In the genomic region with DNA sequence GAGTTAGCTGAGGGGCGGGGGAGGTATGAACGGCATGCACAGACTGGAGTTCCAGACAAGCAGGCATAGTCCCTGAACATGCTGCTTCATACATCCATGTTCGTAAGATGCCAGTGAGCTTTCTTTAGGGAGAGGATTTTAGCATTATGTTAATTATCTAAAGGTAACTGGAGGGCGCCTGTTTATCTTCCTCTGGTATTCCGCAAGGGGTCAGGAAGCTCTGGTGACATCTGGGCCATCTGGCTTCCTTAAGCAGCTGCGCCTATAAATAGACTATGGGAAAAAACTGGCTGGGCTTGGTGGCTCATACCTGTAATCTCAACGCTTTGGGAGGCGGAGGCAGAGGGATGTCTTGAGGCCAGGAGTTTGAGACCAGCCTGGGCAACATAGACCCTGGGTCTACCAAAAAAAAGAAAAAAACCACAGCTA, we compare ENCODE assay signal across 8 cellular contexts. TPM values are rescaled to one million over a fixed set of nuclear protein-coding genes. Genes with fewer than 3 reads are reported as not detected.
DNase-seq lines count a peak whose midpoint lies in the region; ATAC-seq and TF ChIP-seq lines count a peak whose summit lies in the region.

No MANE protein-coding gene starts in this region.

- peak overlapping the region; percentile 62 for H3K27ac ChIP-seq in neural progenitor cell
- no peak overlapping the region for H3K27ac ChIP-seq in esophagus squamous epithelium

- H3K27me3 Mint-ChIP-seq in T-helper 2 cell treated with Interferon-gamma antibody and Interleukin-4, amounts not matched to agents 5 μg/mL and 100 μg/mL, for 36 hours (ENCODE audit: low read depth), result no peaks in the 10 kb centered on the region
- H3K27me3 Mint-ChIP-seq in effector memory CD8-positive, alpha-beta T cell, result no peaks in the 10 kb centered on the region
- no peaks in the 10 kb centered on the region for H3K27me3 Mint-ChIP-seq in neural progenitor cell (ENCODE audit: insufficient read depth, low read depth)

- H3K4me1 ChIP-seq in neural progenitor cell, result peaks cover 24% of the 10 kb centered on the region
- peaks cover 0 to 27% (median 8%) of the 10 kb centered on the region in 3 donors for H3K4me1 ChIP-seq in esophagus squamous epithelium

- 66 to 79% methylated on average over 8 of the region's 8 CpGs for whole genome bisulfite sequencing in esophagus squamous epithelium, 2 donors

- no peaks in the 10 kb centered on the region for H3K9me3 ChIP-seq in neural progenitor cell (ENCODE audit: low read depth)
- no peaks in the 10 kb centered on the region for H3K9me3 ChIP-seq in esophagus squamous epithelium

- no peak for ATAC-seq in effector memory CD8-positive, alpha-beta T cell (replicated peaks)
- ATAC-seq in omental fat pad (ENCODE audit: low FRiP score), result no peak

- H3K27me3 ChIP-seq in neural progenitor cell (no peaks in the 10 kb centered on the region), esophagus squamous epithelium (no peaks in the 10 kb centered on the region)

- H3K9ac ChIP-seq in neural progenitor cell, result no peak overlapping the region

- no peak for TF ChIP-seq POLR2A in esophagus squamous epithelium (IDR thresholded peaks at IDR 0.05)

- H4K20me1 ChIP-seq in neural progenitor cell (ENCODE audit: low read depth), result no peaks in the 10 kb centered on the region

- H2AFZ ChIP-seq in neural progenitor cell (replicated peaks), result no peak overlapping the region

- peaks cover 34% of the 10 kb centered on the region for H3K4me1 Mint-ChIP-seq in T-helper 2 cell treated with Interferon-gamma antibody and Interleukin-4, amounts not matched to agents 5 μg/mL and 100 μg/mL, for 36 hours (ENCODE audit: low read depth)
- peaks cover 15 to 16% of the 10 kb centered on the region in 2 donors for H3K4me1 Mint-ChIP-seq in effector memory CD8-positive, alpha-beta T cell (ENCODE audit: low read depth in 2 of 2)
- peaks cover 19% of the 10 kb centered on the region for H3K4me1 Mint-ChIP-seq in neural progenitor cell

- intact Hi-C loops in esophagus squamous epithelium (cut with DNase I), result no loop called here

- no peak for TF ChIP-seq CTCF in neural progenitor cell (IDR thresholded peaks at IDR 0.05)
- no peak for TF ChIP-seq CTCF in omental fat pad (IDR thresholded peaks at IDR 0.05)
- no peak for TF ChIP-seq CTCF in esophagus squamous epithelium (IDR thresholded peaks at IDR 0.05)

- peak overlapping the region; percentile 58 for H3K4me3 Mint-ChIP-seq in T-helper 2 cell treated with Interferon-gamma antibody and Interleukin-4, amounts not matched to agents 5 μg/mL and 100 μg/mL, for 36 hours
- H3K4me3 Mint-ChIP-seq in effector memory CD8-positive, alpha-beta T cell, result peak overlapping the region; percentile 85 to 98
- H3K4me3 Mint-ChIP-seq in neural progenitor cell, result peak overlapping the region; percentile 80

- no peaks in the 10 kb centered on the region for H3K9me3 Mint-ChIP-seq in T-helper 2 cell treated with Interferon-gamma antibody and Interleukin-4, amounts not matched to agents 5 μg/mL and 100 μg/mL, for 36 hours
- no peaks in the 10 kb centered on the region for H3K9me3 Mint-ChIP-seq in effector memory CD8-positive, alpha-beta T cell
- no peaks in the 10 kb centered on the region for H3K9me3 Mint-ChIP-seq in neural progenitor cell

- H3K4me2 ChIP-seq in neural progenitor cell, result peak overlapping the region; percentile 83

- no peak overlapping the region for H3K27ac Mint-ChIP-seq in T-helper 2 cell treated with Interferon-gamma antibody and Interleukin-4, amounts not matched to agents 5 μg/mL and 100 μg/mL, for 36 hours
- H3K27ac Mint-ChIP-seq in effector memory CD8-positive, alpha-beta T cell, result peak overlapping the region; percentile 8 to 91
- no peak overlapping the region for H3K27ac Mint-ChIP-seq in neural progenitor cell

- peaks cover 33% of the 10 kb centered on the region for H3K79me2 ChIP-seq in neural progenitor cell (ENCODE audit: low read depth)

- DNase-seq in T-helper 2 cell treated with Interferon-gamma antibody and Interleukin-4, amounts not matched to agents 5 μg/mL and 100 μg/mL, for 36 hours (ENCODE audit: low spot score), result no peak
- DNase-seq in T-helper 2 cell (no peak), NCI-H2227 (lab: John Stamatoyannopoulos, UW; ENCODE audit: unreplicated experiment) (peak; percentile 62), neural progenitor cell (ENCODE audit: low spot score) (peak; percentile 73), GM19238 (ENCODE audit: insufficient read length, low spot score) (no peak), omental fat pad (ENCODE audit: low spot score) (no peak), esophagus squamous epithelium (lab: John Stamatoyannopoulos, UW) (no peak)
- DNase-seq in effector memory CD8-positive, alpha-beta T cell, result no peak

- H3K4me3 ChIP-seq in neural progenitor cell, result no peak overlapping the region
- H3K4me3 ChIP-seq in esophagus squamous epithelium, result no peak overlapping the region

- peaks cover 26% of the 10 kb centered on the region for H3K36me3 Mint-ChIP-seq in T-helper 2 cell treated with Interferon-gamma antibody and Interleukin-4, amounts not matched to agents 5 μg/mL and 100 μg/mL, for 36 hours (ENCODE audit: low read depth)
- H3K36me3 Mint-ChIP-seq in effector memory CD8-positive, alpha-beta T cell (ENCODE audit: insufficient read depth), result peaks cover 28% of the 10 kb centered on the region
- peaks cover 2% of the 10 kb centered on the region for H3K36me3 Mint-ChIP-seq in neural progenitor cell

- peaks cover 9% of the 10 kb centered on the region for H3K36me3 ChIP-seq in neural progenitor cell
- peaks cover 0 to 38% (median 0%) of the 10 kb centered on the region in 3 donors for H3K36me3 ChIP-seq in esophagus squamous epithelium

- H3F3A ChIP-seq in neural progenitor cell (ENCODE audit: low read depth), result peaks cover 37% of the 10 kb centered on the region

RNA-seq across cellular contexts. Expression of gene FBXO22, which starts 1.5 kb away (rescaled TPM):
- total RNA-seq in neural progenitor cell (ENCODE audit: low replicate concordance) (58.4 and 70.9 TPM in 2 replicates), omental fat pad (10 to 100 TPM in 3 of 4 donors, 1 to 10 TPM in 1; 9.8 to 14.5 (median 11.7) TPM), esophagus squamous epithelium (10 to 100 TPM in 3 of 4 donors, 1 to 10 TPM in 1; 5.6 to 18.9 (median 15.4) TPM)

RNA-seq across cellular contexts. Expression of gene UBE2Q2, which starts 58.9 kb away (rescaled TPM):
- 21.8 and 25.8 TPM in 2 replicates for total RNA-seq in neural progenitor cell (ENCODE audit: low replicate concordance)
- 10 to 100 TPM; 27.8 to 54.1 (median 47.2) TPM for total RNA-seq in omental fat pad
- total RNA-seq in esophagus squamous epithelium, result 10 to 100 TPM in 3 of 4 donors, 1 to 10 TPM in 1; 9.1 to 40.2 (median 25.6) TPM

Comparison
In these comparisons a context has a peak if more than half of its experiments do, and no peak if none do; other contexts are left out.
1. DNase-seq: peak in NCI-H2227 (single experiment) and neural progenitor cell (single experiment); none in T-helper 2 cell treated with Interferon-gamma antibody and Interleukin-4, amounts not matched to agents 5 μg/mL and 100 μg/mL, for 36 hours (single experiment), T-helper 2 cell (0 of 5), effector memory CD8-positive, alpha-beta T cell (0 of 3), GM19238 (single experiment), omental fat pad (single experiment) and esophagus squamous epithelium (single experiment).
2. H3K27ac Mint-ChIP-seq: peak in effector memory CD8-positive, alpha-beta T cell (2 of 2); none in T-helper 2 cell treated with Interferon-gamma antibody and Interleukin-4, amounts not matched to agents 5 μg/mL and 100 μg/mL, for 36 hours (single experiment) and neural progenitor cell (single experiment).
3. Peak in every context shown above with its lines, with median percentiles within 50 percentile points of each other: H3K4me3 Mint-ChIP-seq.